ENCODE assay signal across 1 cellular context in the genomic region with DNA sequence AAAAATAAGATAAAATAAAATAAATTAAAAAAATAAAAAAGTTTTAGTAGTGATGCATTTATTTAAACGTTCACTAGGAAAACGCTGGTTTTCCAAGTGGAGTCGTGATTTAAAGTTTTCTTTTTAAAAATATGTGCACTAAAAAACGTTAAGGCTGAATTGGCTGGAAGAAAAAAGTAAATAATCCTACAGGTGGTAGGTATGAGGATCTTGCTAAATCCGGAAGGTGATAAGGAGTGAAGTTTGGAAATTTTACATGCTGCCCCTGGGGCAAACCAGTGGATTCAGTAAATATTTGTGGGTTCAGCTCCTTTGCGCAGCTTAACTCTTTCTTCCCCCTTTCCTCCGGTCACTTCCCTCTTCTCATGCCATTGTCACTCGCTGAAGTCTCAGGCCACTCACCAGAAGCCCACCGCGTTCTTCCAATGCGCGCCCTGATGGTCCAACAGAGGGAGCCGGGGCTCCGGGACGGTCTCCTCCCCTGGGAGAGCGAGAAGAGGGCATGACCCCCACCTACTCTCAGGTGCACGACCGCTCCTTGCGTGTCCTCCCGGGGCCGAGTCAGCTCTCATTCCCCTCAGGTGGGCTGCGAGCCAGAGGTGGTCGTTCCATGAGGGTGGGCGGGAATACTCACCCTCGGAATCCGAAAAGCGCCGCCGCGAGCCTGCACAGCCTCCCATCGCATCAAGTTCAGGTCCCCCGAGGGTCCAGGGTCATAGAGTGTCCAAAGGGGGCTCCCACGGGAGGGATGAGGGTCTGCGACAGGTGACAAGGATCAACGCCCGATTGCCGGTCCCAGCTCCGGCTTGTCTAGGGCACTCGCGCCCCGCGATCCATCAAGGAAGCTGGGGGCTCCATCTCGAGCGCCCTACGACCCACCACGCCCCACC.
A peak's percentile ranks its signal among the peaks of the same experiment; 100 is the strongest.
TF ChIP-seq lines count a peak whose summit lies in the region.

No MANE protein-coding gene starts in this region.

TF ChIP-seq in K562, 482 proteins besides CTCF, POLR2A, EP300 and RAD21 (continued from another document):
- TF ChIP-seq ZNF197 (CRISPR knock-in tag; IDR thresholded peaks at IDR 0.05; ENCODE audit: low read depth) (0 out of 2 replicates have a peak, but pooled peaks have one; percentile 2), SIX5 (IDR thresholded peaks at IDR 0.05; ENCODE audit: borderline replicate concordance in 1 of 2, insufficient read depth in 1 of 2, low read depth in 1 of 2, low read length in 2 of 2) (no peak), ZEB2 (IDR thresholded peaks at IDR 0.05) (peak; percentile 35; the same call in 1 of the 2 replicates), ZNF347 (CRISPR knock-in tag; IDR thresholded peaks at IDR 0.05; ENCODE audit: low read depth) (no peak), NFXL1 (CRISPR knock-in tag; IDR thresholded peaks at IDR 0.05) (no peak), NFRKB (IDR thresholded peaks at IDR 0.05; ENCODE audit: low read depth) (no peak), ZC3H8 (IDR thresholded peaks at IDR 0.05) (no peak), ELF1 (tag; IDR thresholded peaks at IDR 0.05) (no peak), NFYB (IDR thresholded peaks at IDR 0.05; ENCODE audit: extremely low read depth, insufficient read length) (no peak), ZNF644 (tag; IDR thresholded peaks at IDR 0.05; ENCODE audit: low read depth) (no peak), ARID1B (IDR thresholded peaks at IDR 0.05) (0 out of 2 replicates have a peak, but pooled peaks have one; percentile 10)
